In genomic region chr2:199862779-199863178, GRCh38 we compare ENCODE assay signal across 6 cellular contexts.
"Had no signal": no experiment of that assay in that cellular context is flagged by ENCODE, and none has a peak within 500 bp of the region (broad histone marks: within the 10 kb centered on the region; RNA-seq: fewer than 3 reads in every experiment).

No MANE protein-coding gene starts in this region.

- DNase-seq: amygdala; left lung; nephron progenitor cell; stimulated activated CD4-positive, alpha-beta T cell treated with anti-CD3 and anti-CD28 coated beads, Interleukin-4, amount 100 ng/mL, for 24 hours; T-helper 17 cell had no signal

- H3K4me3 ChIP-seq: left lung, thoracic aorta had no signal

- H3K27me3 ChIP-seq: left lung had no signal

- H3K4me1 ChIP-seq: left lung had no signal

- H3K27ac ChIP-seq: left lung, thoracic aorta had no signal

- H3K36me3 ChIP-seq: left lung, thoracic aorta had no signal

- ATAC-seq: left lung, T-helper 17 cell had no signal

- H3K9me3 ChIP-seq: left lung, thoracic aorta had no signal
